Comparison of ENCODE assay signal across 1 cellular context in genomic region chr4:4386736-4387392, GRCh38.
TF ChIP-seq lines count a peak whose summit lies in the region.

Gene NSG1 (plus strand): TSS chr4:4387102. CDS start chr4:4387630, 528 bp downstream.

TF ChIP-seq in GM23338, 12 proteins besides CTCF, POLR2A, EP300 and RAD21 (continued from another document):
- TF ChIP-seq REST (IDR thresholded peaks at IDR 0.05; ENCODE audit: unreplicated experiment) (no peak), EZH2phosphoT487 (IDR thresholded peaks at IDR 0.05; ENCODE audit: unreplicated experiment) (no peak), POLR2AphosphoS5 (IDR thresholded peaks at IDR 0.05; ENCODE audit: low read depth) (no peak), ZNF331 (CRISPR knock-in tag; IDR thresholded peaks at IDR 0.05; ENCODE audit: low read depth) (no peak), JUNB (IDR thresholded peaks at IDR 0.05; ENCODE audit: unreplicated experiment) (no peak), STAT1 (IDR thresholded peaks at IDR 0.05; ENCODE audit: unreplicated experiment) (no peak)
TF ChIP-seq in GM23338: peak in this region for 0.
